Comparison of ENCODE assay signal across 20 cellular contexts in genomic region chr14:71952381-71953363, GRCh38. TPM values are rescaled to one million over a fixed set of nuclear protein-coding genes. Genes with fewer than 3 reads are reported as not detected.
DNase-seq lines count a peak whose midpoint lies in the region; ATAC-seq, FAIRE-seq and TF ChIP-seq lines count a peak whose summit lies in the region.
"Had no signal": no experiment of that assay in that cellular context is flagged by ENCODE, and none has a peak within 500 bp of the region (broad histone marks: within the 10 kb centered on the region; RNA-seq: fewer than 3 reads in every experiment).

No MANE protein-coding gene starts in this region.

- H3K4me3 ChIP-seq in HepG2 (replicated peaks in 1 of 3; ENCODE audit: insufficient read depth in 1 of 3, low read depth in 2 of 3, low read length in 3 of 3): no peak overlapping the region
- no peak overlapping the region for H3K4me3 ChIP-seq in right lobe of liver
- no peak overlapping the region for H3K4me3 ChIP-seq in NB4 (ENCODE audit: low read depth, low read length)
- no peak overlapping the region for H3K4me3 ChIP-seq in dorsolateral prefrontal cortex
- no peak overlapping the region for H3K4me3 ChIP-seq in colonic mucosa
- H3K4me3 ChIP-seq: MG63 had no signal

- H3K36me3 ChIP-seq in HepG2 (replicated peaks in 1 of 2; ENCODE audit: control insufficient read depth in 1 of 2, insufficient read depth in 2 of 2, low read length in 2 of 2): no peaks in the 10 kb centered on the region
- H3K36me3 ChIP-seq in right lobe of liver: no peaks in the 10 kb centered on the region
- no peaks in the 10 kb centered on the region for H3K36me3 ChIP-seq in colonic mucosa
- H3K36me3 ChIP-seq: MG63 had no signal

- no TSS peak for BruUV-seq in HepG2 (replicated peaks; lab: Mats Ljungman, UMichigan)

- TF ChIP-seq RAD21 in HepG2 (CRISPR knock-in tag; IDR thresholded peaks at IDR 0.05): no peak

- H3K9me3 ChIP-seq in HepG2 (ENCODE audit: low read length) (no peaks in the 10 kb centered on the region), right lobe of liver (no peaks in the 10 kb centered on the region), colonic mucosa (no peaks in the 10 kb centered on the region)
- H3K9me3 ChIP-seq: MG63 had no signal

- CTCF ChIA-PET in HepG2 (lab: Yijun Ruan, JAX; ENCODE audit: low intra/inter-chr PET ratio, low total read pairs): no interaction called here

- H3K9ac ChIP-seq in HepG2 (ENCODE audit: insufficient read depth, low read depth, low read length) (no peak overlapping the region), colonic mucosa (ENCODE audit: low read depth in 2 of 2, low read length in 2 of 2) (no peak overlapping the region)
- H3K9ac ChIP-seq: KMS-11 had no signal

- POLR2A ChIA-PET in HepG2 (lab: Yijun Ruan, JAX): no interaction called here

- H3K27me3 ChIP-seq in HepG2 (ENCODE audit: control insufficient read depth in 1 of 2, insufficient read depth in 2 of 2, low read length in 2 of 2): no peaks in the 10 kb centered on the region; a peak in 1 of 5 replicates
- H3K27me3 ChIP-seq in right lobe of liver: no peaks in the 10 kb centered on the region
- H3K27me3 ChIP-seq in dorsolateral prefrontal cortex: no peaks in the 10 kb centered on the region
- no peaks in the 10 kb centered on the region for H3K27me3 ChIP-seq in colonic mucosa
- H3K27me3 ChIP-seq: MG63 had no signal

- FAIRE-seq in HepG2 (lab: Jason Lieb, UNC): no peak
- no peak for FAIRE-seq in urothelium cell line (lab: Jason Lieb, UNC)
- FAIRE-seq: GM19239 had no signal

- TF ChIP-seq POLR2A in HepG2 (IDR thresholded peaks at IDR 0.05; ENCODE audit: insufficient read depth in 1 of 2, low read depth in 2 of 2, low read length in 2 of 2): no peak
- no peak for TF ChIP-seq POLR2A in right lobe of liver (IDR thresholded peaks at IDR 0.05)
- TF ChIP-seq POLR2A in NB4 (IDR thresholded peaks at IDR 0.05; ENCODE audit: extremely low read depth, insufficient read length): no peak

- H3K79me2 ChIP-seq in HepG2 (ENCODE audit: insufficient read depth, low read length): no peaks in the 10 kb centered on the region

- H4K20me1 ChIP-seq in HepG2 (ENCODE audit: insufficient read depth, low read length): no peaks in the 10 kb centered on the region

- no peak overlapping the region for H3K4me2 ChIP-seq in HepG2 (ENCODE audit: low read depth, low read length)
- H3K4me2 ChIP-seq: KMS-11 had no signal

- H3K27ac ChIP-seq in HepG2 (ENCODE audit: extremely low read length, insufficient read depth, low read length): no peak overlapping the region
- H3K27ac ChIP-seq in right lobe of liver: no peak overlapping the region
- peak overlapping the region in 30 of 59 donors; percentile 0 to 80 (median 40) for H3K27ac ChIP-seq in dorsolateral prefrontal cortex
- no peak overlapping the region for H3K27ac ChIP-seq in colonic mucosa
- H3K27ac ChIP-seq: KMS-11 had no signal

- intact Hi-C loops in HepG2 (cut with micrococcal nuclease; ENCODE audit: unreplicated experiment): no loop called here
- intact Hi-C loops in right lobe of liver (cut with DNase I): no loop called here
- intact Hi-C loops in dorsolateral prefrontal cortex (cut with DNase I): no loop called here
- intact Hi-C loops in colonic mucosa (cut with DNase I): no loop called here

- no peak for TF ChIP-seq CTCF in HepG2 (CRISPR knock-in tag; IDR thresholded peaks at IDR 0.05)
- TF ChIP-seq CTCF in right lobe of liver (IDR thresholded peaks at IDR 0.05): no peak
- no peak for TF ChIP-seq CTCF in NB4 (IDR thresholded peaks at IDR 0.05; ENCODE audit: low read depth, low read length)
- TF ChIP-seq CTCF in dorsolateral prefrontal cortex (IDR thresholded peaks at IDR 0.05 in 54 of 56, conservative IDR thresholded peaks at IDR 0.05 in 2 of 56; ENCODE audit: low read depth in 1 of 56, partially characterized antibody in 56 of 56): no peak
- TF ChIP-seq CTCF in colonic mucosa (IDR thresholded peaks at IDR 0.05): no peak

- ATAC-seq in HepG2 (no peak), right lobe of liver (no peak), GM19463 (IDR thresholded peaks at IDR 0.05; ENCODE audit: unreplicated experiment) (no peak)
- ATAC-seq: SK-N-SH treated with all-trans-retinoic acid at 6 μM for 48 hours had no signal

- H2AFZ ChIP-seq in HepG2 (ENCODE audit: low read length): no peak overlapping the region

- no peaks in the 10 kb centered on the region for H3K4me1 ChIP-seq in HepG2 (ENCODE audit: insufficient read depth, low read length)
- H3K4me1 ChIP-seq in right lobe of liver: no peaks in the 10 kb centered on the region
- no peaks in the 10 kb centered on the region for H3K4me1 ChIP-seq in colonic mucosa

- DNase-seq in HepG2 (ENCODE audit: low spot score) (no peak), right lobe of liver (no peak), NB4 (ENCODE audit: low read depth) (peak; percentile 2), dorsolateral prefrontal cortex (no peak), urothelium cell line (ENCODE audit: low spot score) (peak; percentile 40), NCI-H1436 (lab: John Stamatoyannopoulos, UW) (no peak), colonic mucosa (no peak)
- DNase-seq: COR-L47, MG63, NCI-H1105, NCI-H187, NCI-H2171, NCI-H524 treated with DMSO at 0.1 percent for 48 hours, SHP77 treated with DMSO at 0.1 percent for 48 hours, T-helper 1 cell had no signal

- TF ChIP-seq EP300 in HepG2 (IDR thresholded peaks at IDR 0.05; ENCODE audit: low read depth in 2 of 2, low read length in 2 of 2) (no peak), HepG2 (CRISPR knock-in tag; IDR thresholded peaks at IDR 0.05; ENCODE audit: borderline replicate concordance) (no peak)

- 9% methylated on average over 6 of the region's 6 CpGs for WGBS in HepG2 (ENCODE audit: low lambda C conversion rate)
- 61% methylated on average over 6 of the region's 6 CpGs for WGBS in right lobe of liver (ENCODE audit: insufficient coverage, low coverage, low lambda C conversion rate, missing lambda C conversion rate)

- in situ Hi-C loops in HepG2 (cut with HindIII; ENCODE audit: extremely low pct_ligation_motif_present, low pct_unique_long_range_greater_than_20kb): no loop called here

TF ChIP-seq in HepG2, 621 proteins besides CTCF, POLR2A, EP300 and RAD21 (continues in another document):
- TF ChIP-seq HBP1 (CRISPR knock-in tag; IDR thresholded peaks at IDR 0.05; ENCODE audit: low read depth): no peak
- no peak for TF ChIP-seq ZKSCAN8 (CRISPR knock-in tag; IDR thresholded peaks at IDR 0.05; ENCODE audit: borderline replicate concordance)
- no peak for TF ChIP-seq ZSCAN12 (CRISPR knock-in tag; IDR thresholded peaks at IDR 0.05)
- peak; percentile 49 for TF ChIP-seq NFE2L2 (IDR thresholded peaks at IDR 0.05; ENCODE audit: low read length)

RNA-seq across cellular contexts. Expression of gene RGS6, which starts 20.4 kb away (rescaled TPM):
- total RNA-seq in HepG2 (2016; rRNA removed; fragmentation: Illumina TruSeq; extraction: Trizol) (not detected in 2 replicates), right lobe of liver (under 1 TPM in 1 of 6 experiments, not detected in 5; 0.07 TPM), dorsolateral prefrontal cortex (10 to 100 TPM; 12.2 to 74.6 (median 41.9) TPM), colonic mucosa (under 1 TPM; 0.15 to 0.45 TPM)
- not detected in 2 replicates for total RNA-seq in HepG2 (2016; cell fraction: cytosol; rRNA removed; fragmentation: Illumina TruSeq; extraction: Trizol; ENCODE audit: low read depth)
- total RNA-seq in HepG2 (2016; cell fraction: insoluble cytoplasmic fraction; rRNA removed; fragmentation: Illumina TruSeq; extraction: Trizol): not detected in 2 replicates
- total RNA-seq in HepG2 (2016; cell fraction: membrane; rRNA removed; fragmentation: Illumina TruSeq; extraction: Trizol): not detected in 2 replicates
- total RNA-seq in HepG2 (2016; cell fraction: nucleus; rRNA removed; fragmentation: Illumina TruSeq; extraction: Trizol): not detected in 2 replicates
- not detected in 2 replicates for polyA plus RNA-seq in HepG2 (2011; rRNA removed)
- not detected in 2 replicates for polyA plus RNA-seq in HepG2 (2011; cell fraction: cytosol; rRNA removed)
- not detected in 2 replicates for polyA plus RNA-seq in HepG2 (2011; cell fraction: nucleus; rRNA removed)
- polyA plus RNA-seq in HepG2 (2012): not detected in 2 replicates
- not detected in 2 replicates for polyA plus RNA-seq in HepG2 (2016; cell fraction: cytosol; fragmentation: Illumina TruSeq; extraction: Trizol; ENCODE audit: low read depth)
- not detected in 2 replicates for polyA plus RNA-seq in HepG2 (2016; cell fraction: insoluble cytoplasmic fraction; fragmentation: Illumina TruSeq; extraction: Trizol; ENCODE audit: low read depth)
- polyA plus RNA-seq in HepG2 (2016; cell fraction: membrane; fragmentation: Illumina TruSeq; extraction: Trizol; ENCODE audit: low read depth): not detected in 2 replicates
- polyA plus RNA-seq in HepG2 (2016; cell fraction: nucleus; fragmentation: Illumina TruSeq; extraction: Trizol; ENCODE audit: insufficient read depth, low read depth): not detected in 2 replicates
- not detected in 2 replicates for polyA minus RNA-seq in HepG2 (2011; rRNA and poly(A)+ RNA removed; ENCODE audit: low replicate concordance)
- not detected in 2 replicates for polyA minus RNA-seq in HepG2 (2011; cell fraction: cytosol; rRNA and poly(A)+ RNA removed)
- polyA minus RNA-seq in HepG2 (2011; cell fraction: nucleus; rRNA and poly(A)+ RNA removed): not detected in 2 replicates
- polyA plus RNA-seq: CD14-positive monocyte had no signal

Comparison
In these comparisons a context has a peak if more than half of its experiments do, and no peak if none do; other contexts are left out.
1. DNase-seq: peak in NB4 (single experiment) and urothelium cell line (single experiment); none in HepG2 (single experiment), right lobe of liver (0 of 3), dorsolateral prefrontal cortex (0 of 10), NCI-H1436 (single experiment) and colonic mucosa (single experiment).
2. H3K27ac ChIP-seq: peak in dorsolateral prefrontal cortex (30 of 59); none in HepG2 (single experiment), right lobe of liver (0 of 3) and colonic mucosa (single experiment).
3. RNA of gene RGS6, which starts 20.4 kb away (total RNA-seq): 12.2 to 74.6 TPM in dorsolateral prefrontal cortex; 0.15 to 0.45 TPM in colonic mucosa, 0.07 TPM in right lobe of liver and not detected in HepG2; every median in the first group is over 4 times any median in the second.